In the genomic region with DNA sequence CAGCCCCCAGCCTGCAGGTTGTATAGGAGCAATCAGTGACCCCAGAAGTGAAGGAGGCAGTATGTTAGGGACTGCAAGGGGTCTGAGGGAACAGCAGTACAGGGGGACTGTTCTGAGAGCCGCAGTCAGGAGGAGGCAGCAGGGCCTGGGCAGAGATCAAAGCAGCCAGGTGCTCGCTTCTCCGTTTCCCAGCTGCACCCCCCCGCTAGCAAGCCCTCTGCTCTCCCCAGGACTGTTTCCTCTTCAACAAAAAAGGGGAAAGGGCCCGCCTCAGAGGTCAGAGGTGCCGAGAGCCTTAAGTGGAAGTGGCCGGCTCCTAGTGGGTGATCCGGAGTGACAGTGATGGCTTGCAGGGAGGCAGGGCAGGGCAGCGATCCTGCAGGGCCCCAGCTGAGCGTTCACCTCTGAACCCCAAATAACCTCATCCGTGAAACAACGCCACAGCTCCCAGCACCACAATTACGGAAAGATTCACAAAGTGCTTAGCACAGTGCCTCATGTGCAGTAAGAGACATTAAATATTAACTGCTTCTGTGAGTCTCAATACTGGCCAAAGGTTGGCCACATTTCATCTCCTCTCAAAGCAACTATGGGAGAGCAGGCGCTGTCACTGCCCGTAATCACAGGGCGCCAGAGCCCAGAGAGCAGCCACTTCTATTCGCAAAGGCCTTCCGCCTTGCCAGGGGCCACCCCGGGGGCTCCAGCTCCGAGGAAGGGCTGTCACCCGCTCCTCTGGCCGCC, we compare ENCODE assay signal across 1 cellular context.
TF ChIP-seq lines count a peak whose summit lies in the region.

No MANE protein-coding gene starts in this region.

TF ChIP-seq in GM12878, 131 proteins besides CTCF, POLR2A, EP300 and RAD21:
- TF ChIP-seq SMC3 (IDR thresholded peaks at IDR 0.05; ENCODE audit: borderline replicate concordance, low read length) (no peak), SMARCA5 (IDR thresholded peaks at IDR 0.05) (no peak), POLR2AphosphoS2 (IDR thresholded peaks at IDR 0.05; ENCODE audit: low read depth, low read length) (no peak), HDAC2 (IDR thresholded peaks at IDR 0.05) (no peak), STAT1 (conservative IDR thresholded peaks at IDR 0.05) (no peak), POU2F2 (IDR thresholded peaks at IDR 0.05; ENCODE audit: borderline replicate concordance, low read depth, low read length) (no peak), BMI1 (IDR thresholded peaks at IDR 0.05; ENCODE audit: borderline replicate concordance) (no peak), SREBF2 (IDR thresholded peaks at IDR 0.05; ENCODE audit: low read length) (no peak), TARDBP (IDR thresholded peaks at IDR 0.05; ENCODE audit: borderline replicate concordance) (no peak), EZH2 (IDR thresholded peaks at IDR 0.05; ENCODE audit: borderline replicate concordance, control insufficient read depth, low read depth, low read length) (no peak), JUND (IDR thresholded peaks at IDR 0.05; ENCODE audit: low read depth, low read length) (no peak)
